8 cellular contexts compared by ENCODE assay signal in the genomic region with DNA sequence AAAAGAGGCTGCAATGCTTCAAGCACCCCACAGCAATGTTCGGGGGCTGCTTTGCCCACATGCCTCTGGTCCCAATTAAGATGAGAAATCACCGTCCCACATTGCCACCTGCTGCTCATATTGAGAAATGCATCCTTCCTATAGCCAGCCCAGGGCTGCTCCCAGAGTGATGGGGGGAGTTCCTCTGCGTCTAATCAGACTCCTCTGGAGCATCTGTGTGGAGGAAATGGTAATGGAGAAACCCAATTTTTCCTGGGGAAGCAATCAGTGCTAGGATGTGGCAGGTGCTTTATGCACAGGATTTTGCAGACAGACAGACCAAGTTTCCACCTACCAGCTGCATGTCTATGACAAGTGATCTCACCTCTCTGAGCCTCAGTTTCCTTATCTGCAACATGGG. TPM values are rescaled to one million over a fixed set of nuclear protein-coding genes. Genes with fewer than 3 reads are reported as not detected.
A peak's percentile ranks its signal among the peaks of the same experiment; 100 is the strongest.
DNase-seq lines count a peak whose midpoint lies in the region; ATAC-seq and TF ChIP-seq lines count a peak whose summit lies in the region.

No MANE protein-coding gene starts in this region.

- intact Hi-C loops in left ventricle myocardium inferior (cut with micrococcal nuclease) (loop anchor here (10.0 kb wide), 1 partner anchor 200 kb away; no protein-coding TSS in a partner anchor), sciatic nerve (cut with DNase I) (no loop called here)

- H3K9me3 Mint-ChIP-seq in activated naive CD8-positive, alpha-beta T cell treated with anti-CD3 and anti-CD28 coated beads, Interleukin-2, amount 10 ng/mL, durations not matched to agents 7 days and 5 days: no peaks in the 10 kb centered on the region

- peak overlapping the region; percentile 39 for H3K4me3 Mint-ChIP-seq in activated naive CD8-positive, alpha-beta T cell treated with anti-CD3 and anti-CD28 coated beads, Interleukin-2, amount 10 ng/mL, durations not matched to agents 7 days and 5 days

- H3K4me1 Mint-ChIP-seq in activated naive CD8-positive, alpha-beta T cell treated with anti-CD3 and anti-CD28 coated beads, Interleukin-2, amount 10 ng/mL, durations not matched to agents 7 days and 5 days: peaks cover 17% of the 10 kb centered on the region

- no peaks in the 10 kb centered on the region for H3K36me3 Mint-ChIP-seq in activated naive CD8-positive, alpha-beta T cell treated with anti-CD3 and anti-CD28 coated beads, Interleukin-2, amount 10 ng/mL, durations not matched to agents 7 days and 5 days

- no peaks in the 10 kb centered on the region for H3K4me1 ChIP-seq in left ventricle myocardium inferior

- POLR2A ChIA-PET in activated naive CD8-positive, alpha-beta T cell treated with anti-CD3 and anti-CD28 coated beads, Interleukin-2, amount 10 ng/mL, durations not matched to agents 7 days and 5 days (lab: Charles Lee): no interaction called here

- TF ChIP-seq CTCF in left ventricle myocardium inferior (IDR thresholded peaks at IDR 0.05; ENCODE audit: borderline replicate concordance): peak; percentile 89

- H3K4me3 ChIP-seq in left ventricle myocardium inferior: no peak overlapping the region

- H3K36me3 ChIP-seq in left ventricle myocardium inferior: peaks cover 11% of the 10 kb centered on the region

- peaks cover 23% of the 10 kb centered on the region for H3K27me3 Mint-ChIP-seq in activated naive CD8-positive, alpha-beta T cell treated with anti-CD3 and anti-CD28 coated beads, Interleukin-2, amount 10 ng/mL, durations not matched to agents 7 days and 5 days

- no peaks in the 10 kb centered on the region for H3K9me3 ChIP-seq in left ventricle myocardium inferior (replicated peaks)

- DNase-seq in NCI-H2081 (lab: John Stamatoyannopoulos, UW) (peak; percentile 62 to 70), NCI-H2081 treated with DMSO at 0.1 percent for 48 hours (lab: John Stamatoyannopoulos, UW) (no peak), NAMALWA (ENCODE audit: low spot score) (peak; percentile 87), SKM-1 (lab: John Stamatoyannopoulos, UW; ENCODE audit: unreplicated experiment) (peak; percentile 33), left ventricle myocardium inferior (no peak), sciatic nerve (ENCODE audit: low spot score) (no peak)
- peak; percentile 51 for DNase-seq in activated naive CD8-positive, alpha-beta T cell treated with anti-CD3 and anti-CD28 coated beads, Interleukin-2, amount 10 ng/mL, durations not matched to agents 7 days and 5 days

- peak overlapping the region; percentile 35 for H3K27ac Mint-ChIP-seq in activated naive CD8-positive, alpha-beta T cell treated with anti-CD3 and anti-CD28 coated beads, Interleukin-2, amount 10 ng/mL, durations not matched to agents 7 days and 5 days

- ATAC-seq in activated naive CD8-positive, alpha-beta T cell treated with anti-CD3 and anti-CD28 coated beads, Interleukin-2, amount 10 ng/mL, durations not matched to agents 7 days and 5 days (ENCODE audit: low read depth): peak; percentile 81
- ATAC-seq in sciatic nerve (peak; percentile 78), GM18520 (IDR thresholded peaks at IDR 0.05; ENCODE audit: unreplicated experiment) (no peak)

- H3K27me3 ChIP-seq in left ventricle myocardium inferior (ENCODE audit: low read depth): peaks cover 15% of the 10 kb centered on the region

- H3K27ac ChIP-seq in left ventricle myocardium inferior (replicated peaks): no peak overlapping the region

RNA-seq across cellular contexts. Expression of a gene that starts 33.6 kb away (rescaled TPM):
- total RNA-seq in activated naive CD8-positive, alpha-beta T cell treated with anti-CD3 and anti-CD28 coated beads, Interleukin-2, amount 10 ng/mL, durations not matched to agents 7 days and 5 days: under 1 TPM; 0.37 to 0.39 TPM
- 26.3 TPM for total RNA-seq in left ventricle myocardium inferior
- total RNA-seq in sciatic nerve: 89.7 TPM

RNA-seq across cellular contexts. Expression of a gene that starts 51.8 kb away (rescaled TPM):
- under 1 TPM in 1 of 2 experiments, not detected in 1; 0.09 TPM for total RNA-seq in activated naive CD8-positive, alpha-beta T cell treated with anti-CD3 and anti-CD28 coated beads, Interleukin-2, amount 10 ng/mL, durations not matched to agents 7 days and 5 days
- 0.77 TPM for total RNA-seq in left ventricle myocardium inferior
- total RNA-seq in sciatic nerve: 4.9 TPM

Comparison
In these comparisons a context has a peak if more than half of its experiments do, and no peak if none do; other contexts are left out.
1. DNase-seq: peak in NCI-H2081 (2 of 2), NAMALWA (single experiment), SKM-1 (single experiment) and activated naive CD8-positive, alpha-beta T cell treated with anti-CD3 and anti-CD28 coated beads, Interleukin-2, amount 10 ng/mL, durations not matched to agents 7 days and 5 days (single experiment); none in NCI-H2081 treated with DMSO at 0.1 percent for 48 hours (single experiment), left ventricle myocardium inferior (single experiment) and sciatic nerve (single experiment).
2. RNA of a gene that starts 33.6 kb away (total RNA-seq): 89.7 TPM in sciatic nerve (single experiment) and 26.3 TPM in left ventricle myocardium inferior (single experiment); 0.37 to 0.39 TPM in activated naive CD8-positive, alpha-beta T cell treated with anti-CD3 and anti-CD28 coated beads, Interleukin-2, amount 10 ng/mL, durations not matched to agents 7 days and 5 days; every median in the first group is over 10 times any median in the second.